ENCODE assay signal across 1 cellular context in the genomic region with DNA sequence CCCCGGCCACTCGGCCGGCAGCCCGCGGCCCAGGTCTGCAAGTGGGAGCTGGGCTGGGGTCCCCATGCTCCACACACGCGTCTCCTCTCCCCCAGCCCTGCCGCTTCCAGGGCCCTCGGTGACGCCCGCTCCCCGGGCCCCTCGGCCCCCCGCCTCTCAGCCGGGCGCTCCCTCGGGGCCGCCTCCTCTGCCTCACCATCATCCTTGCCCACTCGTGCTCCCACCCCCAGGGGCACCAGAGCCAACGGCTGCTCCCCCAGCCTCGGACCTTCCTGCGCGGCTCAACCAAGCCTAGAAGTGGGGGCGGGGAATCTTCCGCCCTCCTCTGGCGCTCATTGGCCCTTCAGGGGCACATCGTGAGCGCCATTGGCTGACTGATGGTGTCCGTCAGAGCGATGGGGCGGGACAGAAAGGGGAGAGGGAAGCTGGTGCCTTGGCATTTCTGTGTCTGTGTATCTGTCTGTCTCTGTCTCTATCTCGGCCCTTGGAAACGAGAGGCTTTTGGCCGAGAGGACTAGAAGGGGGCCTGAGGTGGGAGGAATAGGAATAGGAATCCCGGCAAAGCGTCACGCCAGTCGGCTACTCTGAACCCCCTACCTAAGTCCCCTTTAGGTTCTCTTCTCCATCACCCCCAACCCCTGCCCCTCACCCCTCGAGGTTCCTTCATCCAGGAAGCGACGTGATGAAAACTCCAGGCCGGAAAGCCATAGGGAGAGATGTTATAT.
TF ChIP-seq lines count a peak whose summit lies in the region.

No MANE protein-coding gene starts in this region.

TF ChIP-seq in SK-N-SH, 30 proteins besides CTCF, POLR2A, EP300 and RAD21 (continued from another document):
- TF ChIP-seq, protein P1, sequence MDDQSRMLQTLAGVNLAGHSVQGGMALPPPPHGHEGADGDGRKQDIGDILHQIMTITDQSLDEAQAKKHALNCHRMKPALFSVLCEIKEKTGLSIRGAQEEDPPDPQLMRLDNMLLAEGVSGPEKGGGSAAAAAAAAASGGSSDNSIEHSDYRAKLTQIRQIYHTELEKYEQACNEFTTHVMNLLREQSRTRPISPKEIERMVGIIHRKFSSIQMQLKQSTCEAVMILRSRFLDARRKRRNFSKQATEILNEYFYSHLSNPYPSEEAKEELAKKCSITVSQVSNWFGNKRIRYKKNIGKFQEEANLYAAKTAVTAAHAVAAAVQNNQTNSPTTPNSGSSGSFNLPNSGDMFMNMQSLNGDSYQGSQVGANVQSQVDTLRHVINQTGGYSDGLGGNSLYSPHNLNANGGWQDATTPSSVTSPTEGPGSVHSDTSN (IDR thresholded peaks at IDR 0.05): peak; percentile 99
- TF ChIP-seq RXRA (IDR thresholded peaks at IDR 0.05; ENCODE audit: borderline replicate concordance, low read depth) (no peak), NFIC (IDR thresholded peaks at IDR 0.05; ENCODE audit: borderline replicate concordance) (no peak), FOXM1 (IDR thresholded peaks at IDR 0.05; ENCODE audit: low read depth) (no peak), FOSL2 (IDR thresholded peaks at IDR 0.05; ENCODE audit: borderline replicate concordance, low read depth) (no peak), TEAD4 (IDR thresholded peaks at IDR 0.05; ENCODE audit: borderline replicate concordance, insufficient read depth) (no peak), FOXJ3 (CRISPR knock-in tag; IDR thresholded peaks at IDR 0.05) (no peak), SMC3 (IDR thresholded peaks at IDR 0.05; ENCODE audit: low read depth, low read length) (no peak), MEF2A (IDR thresholded peaks at IDR 0.05; ENCODE audit: borderline replicate concordance, low read depth) (no peak)
- TF ChIP-seq, protein P2, sequence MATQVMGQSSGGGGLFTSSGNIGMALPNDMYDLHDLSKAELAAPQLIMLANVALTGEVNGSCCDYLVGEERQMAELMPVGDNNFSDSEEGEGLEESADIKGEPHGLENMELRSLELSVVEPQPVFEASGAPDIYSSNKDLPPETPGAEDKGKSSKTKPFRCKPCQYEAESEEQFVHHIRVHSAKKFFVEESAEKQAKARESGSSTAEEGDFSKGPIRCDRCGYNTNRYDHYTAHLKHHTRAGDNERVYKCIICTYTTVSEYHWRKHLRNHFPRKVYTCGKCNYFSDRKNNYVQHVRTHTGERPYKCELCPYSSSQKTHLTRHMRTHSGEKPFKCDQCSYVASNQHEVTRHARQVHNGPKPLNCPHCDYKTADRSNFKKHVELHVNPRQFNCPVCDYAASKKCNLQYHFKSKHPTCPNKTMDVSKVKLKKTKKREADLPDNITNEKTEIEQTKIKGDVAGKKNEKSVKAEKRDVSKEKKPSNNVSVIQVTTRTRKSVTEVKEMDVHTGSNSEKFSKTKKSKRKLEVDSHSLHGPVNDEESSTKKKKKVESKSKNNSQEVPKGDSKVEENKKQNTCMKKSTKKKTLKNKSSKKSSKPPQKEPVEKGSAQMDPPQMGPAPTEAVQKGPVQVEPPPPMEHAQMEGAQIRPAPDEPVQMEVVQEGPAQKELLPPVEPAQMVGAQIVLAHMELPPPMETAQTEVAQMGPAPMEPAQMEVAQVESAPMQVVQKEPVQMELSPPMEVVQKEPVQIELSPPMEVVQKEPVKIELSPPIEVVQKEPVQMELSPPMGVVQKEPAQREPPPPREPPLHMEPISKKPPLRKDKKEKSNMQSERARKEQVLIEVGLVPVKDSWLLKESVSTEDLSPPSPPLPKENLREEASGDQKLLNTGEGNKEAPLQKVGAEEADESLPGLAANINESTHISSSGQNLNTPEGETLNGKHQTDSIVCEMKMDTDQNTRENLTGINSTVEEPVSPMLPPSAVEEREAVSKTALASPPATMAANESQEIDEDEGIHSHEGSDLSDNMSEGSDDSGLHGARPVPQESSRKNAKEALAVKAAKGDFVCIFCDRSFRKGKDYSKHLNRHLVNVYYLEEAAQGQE (IDR thresholded peaks at IDR 0.05; ENCODE audit: low read depth, low read length): no peak
- TF ChIP-seq, protein P3, sequence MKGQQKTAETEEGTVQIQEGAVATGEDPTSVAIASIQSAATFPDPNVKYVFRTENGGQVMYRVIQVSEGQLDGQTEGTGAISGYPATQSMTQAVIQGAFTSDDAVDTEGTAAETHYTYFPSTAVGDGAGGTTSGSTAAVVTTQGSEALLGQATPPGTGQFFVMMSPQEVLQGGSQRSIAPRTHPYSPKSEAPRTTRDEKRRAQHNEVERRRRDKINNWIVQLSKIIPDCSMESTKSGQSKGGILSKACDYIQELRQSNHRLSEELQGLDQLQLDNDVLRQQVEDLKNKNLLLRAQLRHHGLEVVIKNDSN (IDR thresholded peaks at IDR 0.05; ENCODE audit: borderline replicate concordance, low read depth): no peak
- TF ChIP-seq, protein P4, sequence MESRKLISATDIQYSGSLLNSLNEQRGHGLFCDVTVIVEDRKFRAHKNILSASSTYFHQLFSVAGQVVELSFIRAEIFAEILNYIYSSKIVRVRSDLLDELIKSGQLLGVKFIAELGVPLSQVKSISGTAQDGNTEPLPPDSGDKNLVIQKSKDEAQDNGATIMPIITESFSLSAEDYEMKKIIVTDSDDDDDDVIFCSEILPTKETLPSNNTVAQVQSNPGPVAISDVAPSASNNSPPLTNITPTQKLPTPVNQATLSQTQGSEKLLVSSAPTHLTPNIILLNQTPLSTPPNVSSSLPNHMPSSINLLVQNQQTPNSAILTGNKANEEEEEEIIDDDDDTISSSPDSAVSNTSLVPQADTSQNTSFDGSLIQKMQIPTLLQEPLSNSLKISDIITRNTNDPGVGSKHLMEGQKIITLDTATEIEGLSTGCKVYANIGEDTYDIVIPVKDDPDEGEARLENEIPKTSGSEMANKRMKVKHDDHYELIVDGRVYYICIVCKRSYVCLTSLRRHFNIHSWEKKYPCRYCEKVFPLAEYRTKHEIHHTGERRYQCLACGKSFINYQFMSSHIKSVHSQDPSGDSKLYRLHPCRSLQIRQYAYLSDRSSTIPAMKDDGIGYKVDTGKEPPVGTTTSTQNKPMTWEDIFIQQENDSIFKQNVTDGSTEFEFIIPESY (IDR thresholded peaks at IDR 0.05; ENCODE audit: borderline replicate concordance, low read depth): no peak
- TF ChIP-seq, protein P5, sequence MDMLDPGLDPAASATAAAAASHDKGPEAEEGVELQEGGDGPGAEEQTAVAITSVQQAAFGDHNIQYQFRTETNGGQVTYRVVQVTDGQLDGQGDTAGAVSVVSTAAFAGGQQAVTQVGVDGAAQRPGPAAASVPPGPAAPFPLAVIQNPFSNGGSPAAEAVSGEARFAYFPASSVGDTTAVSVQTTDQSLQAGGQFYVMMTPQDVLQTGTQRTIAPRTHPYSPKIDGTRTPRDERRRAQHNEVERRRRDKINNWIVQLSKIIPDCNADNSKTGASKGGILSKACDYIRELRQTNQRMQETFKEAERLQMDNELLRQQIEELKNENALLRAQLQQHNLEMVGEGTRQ (IDR thresholded peaks at IDR 0.05; ENCODE audit: borderline replicate concordance, low read depth, low read length): no peak
TF ChIP-seq in SK-N-SH: peak in this region for 7.
